9 cellular contexts compared by ENCODE assay signal in the genomic region with DNA sequence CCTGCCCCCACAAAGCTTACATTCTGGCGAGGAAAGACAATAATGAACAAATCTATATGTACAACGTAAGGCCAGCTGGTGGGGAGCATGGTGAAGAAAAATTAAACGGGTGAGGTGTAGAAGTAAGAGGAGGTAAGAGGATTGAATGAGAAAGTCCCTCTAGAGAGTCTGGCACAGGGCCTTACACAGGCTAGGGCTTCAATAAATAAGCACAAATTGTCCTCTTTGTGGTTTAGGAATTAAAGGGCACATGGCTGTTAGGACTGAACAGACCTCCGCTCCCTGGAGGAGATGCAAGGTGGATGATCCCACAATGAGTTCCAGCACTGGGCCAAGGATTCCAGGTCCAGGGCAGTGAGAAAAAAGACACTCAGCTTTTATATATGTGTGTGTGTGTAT. TPM values are rescaled to one million over a fixed set of nuclear protein-coding genes. Genes with fewer than 3 reads are reported as not detected.
DNase-seq lines count a peak whose midpoint lies in the region; ATAC-seq and TF ChIP-seq lines count a peak whose summit lies in the region.
"Had no signal": no experiment of that assay in that cellular context is flagged by ENCODE, and none has a peak within 500 bp of the region (broad histone marks: within the 10 kb centered on the region; RNA-seq: fewer than 3 reads in every experiment).

No MANE protein-coding gene starts in this region.

- TF ChIP-seq CTCF in mesothelial cell of epicardium (IDR thresholded peaks at IDR 0.05; ENCODE audit: unreplicated experiment) = no peak

- no peaks in the 10 kb centered on the region for H3K27me3 Mint-ChIP-seq in mesothelial cell of epicardium (ENCODE audit: low read depth)

- peak overlapping the region; percentile 72 for H3K27ac Mint-ChIP-seq in mesothelial cell of epicardium

- H3K36me3 Mint-ChIP-seq in mesothelial cell of epicardium = no peaks in the 10 kb centered on the region

- H3K4me1 Mint-ChIP-seq in mesothelial cell of epicardium = peaks cover 8% of the 10 kb centered on the region

- H3K27ac ChIP-seq in caudate nucleus (ENCODE audit: low read depth, low read length) (peak overlapping the region; percentile 54), substantia nigra (ENCODE audit: low read depth, low read length, poor library complexity, severe bottlenecking) (no peak overlapping the region)
- H3K27ac ChIP-seq: HL-60 had no signal

- H3K9me3 Mint-ChIP-seq in mesothelial cell of epicardium = peaks cover 15% of the 10 kb centered on the region

- peak; percentile 17 for ATAC-seq in HG02973 (IDR thresholded peaks at IDR 0.05; ENCODE audit: unreplicated experiment)
- no peak for ATAC-seq in GM19023 (IDR thresholded peaks at IDR 0.05; ENCODE audit: unreplicated experiment)

- DNase-seq in A172 (ENCODE audit: low spot score) (peak; percentile 41), caudate nucleus (lab: John Stamatoyannopoulos, UW) (no peak), mesothelial cell of epicardium (ENCODE audit: low spot score in 2 of 2, unreplicated experiment in 2 of 2) (no peak), NCI-H2081 (lab: John Stamatoyannopoulos, UW) (no peak), substantia nigra (lab: John Stamatoyannopoulos, UW) (no peak), kidney glomerular epithelial cell (lab: John Stamatoyannopoulos, UW) (no peak)

- no peak overlapping the region for H3K4me3 Mint-ChIP-seq in mesothelial cell of epicardium

RNA-seq across cellular contexts. Expression of a gene that starts 43.1 kb away (rescaled TPM):
- 66.3 and 79.6 TPM in 2 replicates for total RNA-seq in A172 (2014; rRNA removed; shearing (Covaris generic))
- 76.7 to 80.6 TPM (median 78.9 TPM) in 3 replicates for total RNA-seq in mesothelial cell of epicardium
